In genomic region chr10:21173433-21173963, GRCh38 we compare ENCODE assay signal across 8 cellular contexts.
DNase-seq lines count a peak whose midpoint lies in the region; ATAC-seq and TF ChIP-seq lines count a peak whose summit lies in the region.

No MANE protein-coding gene starts in this region.

- no peaks in the 10 kb centered on the region for H3K36me3 Mint-ChIP-seq in activated naive CD4-positive, alpha-beta T cell treated with anti-CD3 and anti-CD28 coated beads for 36 hours (ENCODE audit: low read depth)

- H3K27me3 ChIP-seq in mononuclear cell (ENCODE audit: insufficient read depth, low read length) (peaks cover 49% of the 10 kb centered on the region), vagina (no peaks in the 10 kb centered on the region)

- no peak for TF ChIP-seq POLR2A in vagina (IDR thresholded peaks at IDR 0.05)

- H3K9me3 Mint-ChIP-seq in activated naive CD4-positive, alpha-beta T cell treated with anti-CD3 and anti-CD28 coated beads for 36 hours = no peaks in the 10 kb centered on the region

- no peak for DNase-seq in activated naive CD4-positive, alpha-beta T cell treated with anti-CD3 and anti-CD28 coated beads for 36 hours
- DNase-seq in activated naive CD4-positive, alpha-beta T cell treated with anti-CD3 and anti-CD28 coated beads, Interleukin-2, amount 50 U/mL, for 16 hours = no peak
- DNase-seq in cerebellar cortex (ENCODE audit: low spot score) (peak; percentile 37), vagina (ENCODE audit: extremely low spot score in 2 of 2) (no peak), 8988T (no peak), occipital lobe (lab: John Stamatoyannopoulos, UW) (no peak)

- peak overlapping the region; percentile 55 for H3K4me3 Mint-ChIP-seq in activated naive CD4-positive, alpha-beta T cell treated with anti-CD3 and anti-CD28 coated beads for 36 hours

- intact Hi-C loops in activated naive CD4-positive, alpha-beta T cell treated with anti-CD3 and anti-CD28 coated beads for 36 hours (cut with micrococcal nuclease) = loop anchor here (5.0 kb wide), 1 partner anchor 779 kb away; no protein-coding TSS in a partner anchor
- intact Hi-C loops in vagina (cut with DNase I) = no loop called here

- H3K27ac ChIP-seq in vagina = peak overlapping the region; percentile 56

- H3K4me1 Mint-ChIP-seq in activated naive CD4-positive, alpha-beta T cell treated with anti-CD3 and anti-CD28 coated beads for 36 hours (ENCODE audit: low read depth) = peaks cover 11% of the 10 kb centered on the region

- H3K4me3 ChIP-seq in mononuclear cell (ENCODE audit: low read length) = peak overlapping the region; percentile 13
- H3K4me3 ChIP-seq in vagina = peak overlapping the region; percentile 59 to 64

- CTCF ChIA-PET in activated naive CD4-positive, alpha-beta T cell treated with anti-CD3 and anti-CD28 coated beads for 36 hours (lab: Charles Lee) = interaction anchor here (0.6 kb wide), 1 partner anchor 13 kb away, joined by 4 read pairs; no protein-coding TSS in a partner anchor

- H3K4me1 ChIP-seq in mononuclear cell (ENCODE audit: insufficient read depth, low read length) (no peaks in the 10 kb centered on the region), vagina (peaks cover 4% of the 10 kb centered on the region)

- no peak overlapping the region for H3K27ac Mint-ChIP-seq in activated naive CD4-positive, alpha-beta T cell treated with anti-CD3 and anti-CD28 coated beads for 36 hours

- no peak for ATAC-seq in GM19395 (IDR thresholded peaks at IDR 0.05; ENCODE audit: unreplicated experiment)

- H3K36me3 ChIP-seq in vagina = no peaks in the 10 kb centered on the region

- H3K9me3 ChIP-seq in mononuclear cell (ENCODE audit: low read depth, low read length) = no peaks in the 10 kb centered on the region
- no peaks in the 10 kb centered on the region for H3K9me3 ChIP-seq in vagina

- peaks cover 45% of the 10 kb centered on the region for H3K27me3 Mint-ChIP-seq in activated naive CD4-positive, alpha-beta T cell treated with anti-CD3 and anti-CD28 coated beads for 36 hours (ENCODE audit: low read depth)

- no peak for TF ChIP-seq CTCF in vagina (IDR thresholded peaks at IDR 0.05)
